ENCODE assay signal across 9 cellular contexts in genomic region chr19:55319786-55320185, GRCh38. TPM values are rescaled to one million over a fixed set of nuclear protein-coding genes. Genes with fewer than 3 reads are reported as not detected.
DNase-seq lines count a peak whose midpoint lies in the region; ATAC-seq and TF ChIP-seq lines count a peak whose summit lies in the region.
"Had no signal": no experiment of that assay in that cellular context is flagged by ENCODE, and none has a peak within 500 bp of the region (broad histone marks: within the 10 kb centered on the region; RNA-seq: fewer than 3 reads in every experiment).

No MANE protein-coding gene starts in this region.

- CTCF ChIA-PET in A673 (lab: Charles Lee), result no interaction called here
- CTCF ChIA-PET in HEK293 (lab: Yijun Ruan, JAX), result interaction anchor here (6.6 kb wide), 1 partner anchor 18 kb away, joined by 41 read pairs; no protein-coding TSS in a partner anchor

- no TSS peak for BruUV-seq in A673 (replicated peaks; lab: Mats Ljungman, UMichigan)

- H3K9me3 ChIP-seq in A673 (ENCODE audit: low read depth, low read length, poor library complexity, severe bottlenecking) (no peaks in the 10 kb centered on the region), HEK293 (ENCODE audit: control insufficient read depth, insufficient read depth, low read depth, low read length) (no peaks in the 10 kb centered on the region), body of pancreas (no peaks in the 10 kb centered on the region)

- TF ChIP-seq CTCF in A673 (conservative IDR thresholded peaks at IDR 0.05; ENCODE audit: low read depth, low read length) (no peak), HEK293 (tag by site-specific recombination; IDR thresholded peaks at IDR 0.05) (no peak), body of pancreas (IDR thresholded peaks at IDR 0.05) (no peak)

- no peak overlapping the region for H3K4me3 ChIP-seq in A673 (ENCODE audit: low read depth, low read length, poor library complexity, severe bottlenecking)
- H3K4me3 ChIP-seq in HEK293 (ENCODE audit: low read depth, low read length), result no peak overlapping the region
- no peak overlapping the region for H3K4me3 ChIP-seq in body of pancreas

- POLR2A ChIA-PET in A673 (lab: Charles Lee; ENCODE audit: low non-redundant PET), result no interaction called here
- POLR2A ChIA-PET in HEK293 (lab: Yijun Ruan, JAX), result interaction anchor here (0.8 to 3.4 kb wide), 2 partner anchors 19 to 40 kb away, joined by 5 to 17 read pairs; partner anchors contain the start of genes HSPBP1 and KMT5C

- H3K36me3 ChIP-seq in A673 (ENCODE audit: insufficient read depth, low read length, poor library complexity, severe bottlenecking), result no peaks in the 10 kb centered on the region
- H3K36me3 ChIP-seq in HEK293 (ENCODE audit: control insufficient read depth in 2 of 2, insufficient read depth in 1 of 2, low read length in 2 of 2), result no peaks in the 10 kb centered on the region
- H3K36me3 ChIP-seq in body of pancreas (replicated peaks in 1 of 2; ENCODE audit: insufficient read depth in 1 of 2, low read depth in 2 of 2), result no peaks in the 10 kb centered on the region

- H3K27ac ChIP-seq in A673 (ENCODE audit: low read depth, low read length, poor library complexity, severe bottlenecking), result no peak overlapping the region
- H3K27ac ChIP-seq in HEK293 (ENCODE audit: extremely low read depth, low read depth, low read length), result no peak overlapping the region
- no peak overlapping the region for H3K27ac ChIP-seq in body of pancreas

- WGBS in body of pancreas, 2 donors, result 16 to 22% methylated on average over 14 to 21 of the region's 21 CpGs

- intact Hi-C loops in A673 (cut with micrococcal nuclease; ENCODE audit: unreplicated experiment) (no loop called here), body of pancreas (cut with DNase I) (no loop called here)

- peak; percentile 53 for DNase-seq in A673 (ENCODE audit: low spot score)
- DNase-seq in body of pancreas, result peak in 3 of 4 donors; percentile 27 to 32 (median 29)
- DNase-seq in iris pigment epithelial cell (ENCODE audit: low read depth), result peak; percentile 43
- DNase-seq in activated gamma-delta T cell treated with Interleukin-2 at 50 U/mL for 16 hours, result no peak
- DNase-seq in ureter (ENCODE audit: low spot score), result no peak
- DNase-seq in cerebellar nuclear complex (lab: John Stamatoyannopoulos, UW), result no peak
- DNase-seq: CD4-positive, alpha-beta memory T cell had no signal

- H3K4me1 ChIP-seq in A673 (ENCODE audit: insufficient read depth, low read length, poor library complexity, severe bottlenecking), result no peaks in the 10 kb centered on the region
- no peaks in the 10 kb centered on the region for H3K4me1 ChIP-seq in HEK293 (ENCODE audit: control insufficient read depth, insufficient read depth, low read length)
- no peaks in the 10 kb centered on the region for H3K4me1 ChIP-seq in body of pancreas

- no peaks in the 10 kb centered on the region for H3K27me3 ChIP-seq in A673 (replicated peaks; ENCODE audit: insufficient read depth, low read depth, low read length, poor library complexity)
- H3K27me3 ChIP-seq in body of pancreas, result no peaks in the 10 kb centered on the region

- ATAC-seq in body of pancreas (peak; percentile 42), HG03095 (IDR thresholded peaks at IDR 0.05; ENCODE audit: unreplicated experiment) (no peak)

- no peak for TF ChIP-seq POLR2A in body of pancreas (IDR thresholded peaks at IDR 0.05)

TF ChIP-seq in HEK293, 187 proteins besides CTCF, POLR2A, EP300 and RAD21:
- TF ChIP-seq ZNF335 (tag by site-specific recombination; conservative IDR thresholded peaks at IDR 0.05) (peak; percentile 66), ZFP69B (tag by site-specific recombination; IDR thresholded peaks at IDR 0.05) (no peak), ZNF76 (tag by site-specific recombination; IDR thresholded peaks at IDR 0.05; ENCODE audit: borderline replicate concordance, low read depth) (peak; percentile 91)

RNA-seq across cellular contexts. Expression of gene TMEM150B, which starts 5.4 kb away (rescaled TPM):
- total RNA-seq in A673 (2021) (not detected in 2 replicates), body of pancreas (1 to 10 TPM in 1 of 2 donors, not detected in 1; 1.0 TPM), ureter (1.9 TPM)

RNA-seq across cellular contexts. Expression of gene KMT5C, which starts 19.9 kb away (rescaled TPM):
- 19.7 and 24.1 TPM in 2 replicates for total RNA-seq in A673 (2021)
- total RNA-seq in body of pancreas, result 10 to 100 TPM; 14.8 to 17.6 TPM
- 12.0 TPM for total RNA-seq in ureter

RNA-seq across cellular contexts. Expression of gene COX6B2, which starts 34.7 kb away (rescaled TPM):
- total RNA-seq in A673 (2021), result 0.48 TPM in 1 of 2 replicates, not detected in the other
- 1 to 10 TPM in 1 of 2 donors, not detected in 1; 1.6 TPM for total RNA-seq in body of pancreas
- 3.7 TPM for total RNA-seq in ureter

RNA-seq across cellular contexts. Expression of gene BRSK1, which starts 36.0 kb away (rescaled TPM):
- total RNA-seq in A673 (2021) (30.5 and 36.8 TPM in 2 replicates), body of pancreas (1 to 10 TPM in 1 of 2 donors, under 1 TPM in 1; 0.66 to 1.0 TPM), ureter (10.6 TPM)

RNA-seq across cellular contexts. Expression of gene HSPBP1, which starts 39.9 kb away (rescaled TPM):
- total RNA-seq in A673 (2021), result 80.3 and 83.4 TPM in 2 replicates
- total RNA-seq in body of pancreas, result 10 to 100 TPM; 12.5 to 51.1 TPM
- 31.2 TPM for total RNA-seq in ureter

Comparison
In these comparisons a context has a peak if more than half of its experiments do, and no peak if none do; other contexts are left out.
1. DNase-seq: peak in A673 (single experiment), body of pancreas (3 of 4) and iris pigment epithelial cell (single experiment); none in activated gamma-delta T cell treated with Interleukin-2 at 50 U/mL for 16 hours (single experiment), ureter (single experiment) and cerebellar nuclear complex (0 of 2).